In genomic region chr5:62340979-62341378, GRCh38 we compare ENCODE assay signal across 20 cellular contexts. TPM values are rescaled to one million over a fixed set of nuclear protein-coding genes. Genes with fewer than 3 reads are reported as not detected.
DNase-seq lines count a peak whose midpoint lies in the region; ATAC-seq lines count a peak whose summit lies in the region.
"Had no signal": no experiment of that assay in that cellular context is flagged by ENCODE, and none has a peak within 500 bp of the region (broad histone marks: within the 10 kb centered on the region; RNA-seq: fewer than 3 reads in every experiment).

No MANE protein-coding gene starts in this region.

- no peak overlapping the region for H3K4me3 Mint-ChIP-seq in activated CD4-positive, alpha-beta T cell treated with anti-CD3 and anti-CD28 coated beads for 36 hours
- peak overlapping the region in 1 of 3 donors; percentile 67 for H3K4me3 Mint-ChIP-seq in T-cell
- H3K4me3 Mint-ChIP-seq in activated naive CD8-positive, alpha-beta T cell treated with anti-CD3 and anti-CD28 coated beads for 36 hours, result peak overlapping the region; percentile 68
- H3K4me3 Mint-ChIP-seq in natural killer cell treated with Interleukin-12 subunit alpha and Interleukin-12 subunit beta and Interleukin-15 and Interleukin-18, amount 100 ng/mL, for 72 hours, result peak overlapping the region; percentile 71
- H3K4me3 Mint-ChIP-seq: CD14-positive monocyte; nephron progenitor cell; stimulated activated memory B cell treated with anti-CD40 and anti-IgM and Interleukin-4, amounts not matched to agents 10 μg/mL and 1 μg/mL and 100 μg/mL, for 72 hours had no signal

- CTCF ChIA-PET in activated CD4-positive, alpha-beta T cell treated with anti-CD3 and anti-CD28 coated beads for 36 hours (lab: Charles Lee), result interaction anchor here (0.6 to 1.2 kb wide), 6 partner anchors 9 to 960 kb away, joined by 3 to 4 read pairs (median 3); no protein-coding TSS in a partner anchor
- CTCF ChIA-PET in T-cell (lab: Charles Lee), result interaction anchor here in 1 of 2 donors (1.0 to 1.2 kb wide), 4 partner anchors 12 to 49 kb away, joined by 3 to 4 read pairs (median 4); no protein-coding TSS in a partner anchor

- no peak for DNase-seq in activated CD4-positive, alpha-beta T cell treated with anti-CD3 and anti-CD28 coated beads for 36 hours
- no peak for DNase-seq in activated CD4-positive, alpha-beta T cell treated with anti-CD3 and anti-CD28 coated beads, Interleukin-2, amount 50 U/mL, for 1 hour
- DNase-seq in T-cell, result no peak
- no peak for DNase-seq in activated naive CD8-positive, alpha-beta T cell treated with anti-CD3 and anti-CD28 coated beads for 36 hours
- no peak for DNase-seq in natural killer cell treated with Interleukin-12 subunit alpha and Interleukin-12 subunit beta and Interleukin-15 and Interleukin-18, amount 100 ng/mL, for 72 hours (ENCODE audit: low spot score)
- DNase-seq in epidermal melanocyte (ENCODE audit: insufficient read length, low spot score), result no peak
- no peak for DNase-seq in 8988T
- DNase-seq: anterior cingulate cortex; effector CD4-positive, alpha-beta T cell; hippocampal formation; NCI-H1436 treated with DMSO at 0.1 percent for 48 hours; NCI-H2107; NCI-H345; nephron progenitor cell; stimulated activated CD4-positive, alpha-beta T cell treated with anti-CD3 and anti-CD28 coated beads, Interleukin-15, amount 100 ng/mL, for 24 hours; upper lobe of left lung; WERI-Rb-1 had no signal

- peak; percentile 60 for ATAC-seq in activated CD4-positive, alpha-beta T cell treated with anti-CD3 and anti-CD28 coated beads for 36 hours
- no peak for ATAC-seq in T-cell (replicated peaks in 1 of 4)
- ATAC-seq in natural killer cell treated with Interleukin-12 subunit alpha and Interleukin-12 subunit beta and Interleukin-15 and Interleukin-18, amount 100 ng/mL, for 72 hours, result no peak
- ATAC-seq in HG03432 (IDR thresholded peaks at IDR 0.05; ENCODE audit: unreplicated experiment), result no peak
- ATAC-seq: stimulated activated memory B cell treated with anti-CD40 and anti-IgM and Interleukin-4, amounts not matched to agents 10 μg/mL and 1 μg/mL and 100 μg/mL, for 72 hours had no signal

- no peaks in the 10 kb centered on the region for H3K27me3 Mint-ChIP-seq in activated CD4-positive, alpha-beta T cell treated with anti-CD3 and anti-CD28 coated beads for 36 hours
- H3K27me3 Mint-ChIP-seq in T-cell, result no peaks in the 10 kb centered on the region
- no peaks in the 10 kb centered on the region for H3K27me3 Mint-ChIP-seq in activated naive CD8-positive, alpha-beta T cell treated with anti-CD3 and anti-CD28 coated beads for 36 hours
- no peaks in the 10 kb centered on the region for H3K27me3 Mint-ChIP-seq in natural killer cell treated with Interleukin-12 subunit alpha and Interleukin-12 subunit beta and Interleukin-15 and Interleukin-18, amount 100 ng/mL, for 72 hours
- H3K27me3 Mint-ChIP-seq: stimulated activated memory B cell treated with anti-CD40 and anti-IgM and Interleukin-4, amounts not matched to agents 10 μg/mL and 1 μg/mL and 100 μg/mL, for 72 hours had no signal

- POLR2A ChIA-PET in activated CD4-positive, alpha-beta T cell treated with anti-CD3 and anti-CD28 coated beads for 36 hours (lab: Charles Lee), result interaction anchor here (1.0 kb wide), 1 partner anchor 35 kb away, joined by 4 read pairs; the partner anchor contains the start of gene KIF2A
- POLR2A ChIA-PET in T-cell (lab: Charles Lee), result interaction anchor here in 1 of 2 donors (0.6 kb wide), 1 partner anchor 16 kb away, joined by 3 read pairs; no protein-coding TSS in a partner anchor

- peak overlapping the region; percentile 84 for H3K27ac Mint-ChIP-seq in activated CD4-positive, alpha-beta T cell treated with anti-CD3 and anti-CD28 coated beads for 36 hours
- peak overlapping the region; percentile 89 to 90 for H3K27ac Mint-ChIP-seq in T-cell
- peak overlapping the region; percentile 85 for H3K27ac Mint-ChIP-seq in activated naive CD8-positive, alpha-beta T cell treated with anti-CD3 and anti-CD28 coated beads for 36 hours
- H3K27ac Mint-ChIP-seq in natural killer cell treated with Interleukin-12 subunit alpha and Interleukin-12 subunit beta and Interleukin-15 and Interleukin-18, amount 100 ng/mL, for 72 hours, result peak overlapping the region; percentile 54 to 88
- H3K27ac Mint-ChIP-seq: stimulated activated memory B cell treated with anti-CD40 and anti-IgM and Interleukin-4, amounts not matched to agents 10 μg/mL and 1 μg/mL and 100 μg/mL, for 72 hours had no signal

- peaks cover 52% of the 10 kb centered on the region for H3K4me1 Mint-ChIP-seq in activated CD4-positive, alpha-beta T cell treated with anti-CD3 and anti-CD28 coated beads for 36 hours
- H3K4me1 Mint-ChIP-seq in T-cell, result peaks cover 63 to 65% (median 64%) of the 10 kb centered on the region in 3 donors
- H3K4me1 Mint-ChIP-seq in activated naive CD8-positive, alpha-beta T cell treated with anti-CD3 and anti-CD28 coated beads for 36 hours, result peaks cover 57% of the 10 kb centered on the region
- peaks cover 46 to 54% of the 10 kb centered on the region in 2 donors for H3K4me1 Mint-ChIP-seq in natural killer cell treated with Interleukin-12 subunit alpha and Interleukin-12 subunit beta and Interleukin-15 and Interleukin-18, amount 100 ng/mL, for 72 hours (ENCODE audit: low read depth in 2 of 2)

- H3K9me3 Mint-ChIP-seq in activated CD4-positive, alpha-beta T cell treated with anti-CD3 and anti-CD28 coated beads for 36 hours (ENCODE audit: low read depth), result no peaks in the 10 kb centered on the region
- H3K9me3 Mint-ChIP-seq in T-cell, result no peaks in the 10 kb centered on the region
- H3K9me3 Mint-ChIP-seq in activated naive CD8-positive, alpha-beta T cell treated with anti-CD3 and anti-CD28 coated beads for 36 hours, result peaks cover 2% of the 10 kb centered on the region
- H3K9me3 Mint-ChIP-seq in natural killer cell treated with Interleukin-12 subunit alpha and Interleukin-12 subunit beta and Interleukin-15 and Interleukin-18, amount 100 ng/mL, for 72 hours, result peaks cover 3% of the 10 kb centered on the region
- H3K9me3 Mint-ChIP-seq: nephron progenitor cell; stimulated activated memory B cell treated with anti-CD40 and anti-IgM and Interleukin-4, amounts not matched to agents 10 μg/mL and 1 μg/mL and 100 μg/mL, for 72 hours had no signal

- peaks cover 27% of the 10 kb centered on the region for H3K36me3 Mint-ChIP-seq in activated CD4-positive, alpha-beta T cell treated with anti-CD3 and anti-CD28 coated beads for 36 hours (ENCODE audit: low read depth)
- H3K36me3 Mint-ChIP-seq in T-cell, result no peaks in the 10 kb centered on the region
- H3K36me3 Mint-ChIP-seq in activated naive CD8-positive, alpha-beta T cell treated with anti-CD3 and anti-CD28 coated beads for 36 hours, result peaks cover 42% of the 10 kb centered on the region
- peaks cover 8% of the 10 kb centered on the region for H3K36me3 Mint-ChIP-seq in natural killer cell treated with Interleukin-12 subunit alpha and Interleukin-12 subunit beta and Interleukin-15 and Interleukin-18, amount 100 ng/mL, for 72 hours

- intact Hi-C loops in activated CD4-positive, alpha-beta T cell treated with anti-CD3 and anti-CD28 coated beads for 36 hours (cut with DNase I, micrococcal nuclease), result loop anchor here (2.0 to 5.0 kb wide), 3 partner anchors 26 to 114 kb away; partner anchors contain the start of gene KIF2A (in 2 of the 2)

RNA-seq across cellular contexts. Expression of gene KIF2A, which starts 35.0 kb away (rescaled TPM):
- 100 to 1,000 TPM; 224 to 306 TPM for total RNA-seq in activated CD4-positive, alpha-beta T cell treated with anti-CD3 and anti-CD28 coated beads for 36 hours
- 100 to 1,000 TPM in 4 of 5 donors, 10 to 100 TPM in 1; 99.8 to 122 (median 107) TPM for total RNA-seq in T-cell
- 100 to 1,000 TPM; 164 to 175 TPM for total RNA-seq in activated naive CD8-positive, alpha-beta T cell treated with anti-CD3 and anti-CD28 coated beads for 36 hours
- 100 to 1,000 TPM; 190 to 201 TPM for total RNA-seq in natural killer cell treated with Interleukin-12 subunit alpha and Interleukin-12 subunit beta and Interleukin-15 and Interleukin-18, amount 100 ng/mL, for 72 hours
